8 cellular contexts compared by ENCODE assay signal in genomic region chr2:48685126-48685525, GRCh38.
"Had no signal": no experiment of that assay in that cellular context is flagged by ENCODE, and none has a peak within 500 bp of the region (broad histone marks: within the 10 kb centered on the region; RNA-seq: fewer than 3 reads in every experiment).

No MANE protein-coding gene starts in this region.

- H3K4me1 Mint-ChIP-seq: H9 had no signal

- H3K9me3 Mint-ChIP-seq: H9 had no signal

- DNase-seq: GM23248, GOT3, H9, HCEC 1CT, KBM-7 had no signal

- H3K4me2 ChIP-seq: KMS-11 had no signal

- H3K27ac ChIP-seq: GM23248, KMS-11 had no signal

- H2AFZ ChIP-seq: GM23248 had no signal

- H3K4me3 Mint-ChIP-seq: H9 had no signal

- H3K9ac ChIP-seq: GM23248, KMS-11 had no signal

- H3K4me3 ChIP-seq: GM23248 had no signal

- FAIRE-seq: H54, HTR-8/SVneo had no signal

- H3K27ac Mint-ChIP-seq: H9 had no signal
